Comparison of ENCODE assay signal across 1 cellular context in the genomic region with DNA sequence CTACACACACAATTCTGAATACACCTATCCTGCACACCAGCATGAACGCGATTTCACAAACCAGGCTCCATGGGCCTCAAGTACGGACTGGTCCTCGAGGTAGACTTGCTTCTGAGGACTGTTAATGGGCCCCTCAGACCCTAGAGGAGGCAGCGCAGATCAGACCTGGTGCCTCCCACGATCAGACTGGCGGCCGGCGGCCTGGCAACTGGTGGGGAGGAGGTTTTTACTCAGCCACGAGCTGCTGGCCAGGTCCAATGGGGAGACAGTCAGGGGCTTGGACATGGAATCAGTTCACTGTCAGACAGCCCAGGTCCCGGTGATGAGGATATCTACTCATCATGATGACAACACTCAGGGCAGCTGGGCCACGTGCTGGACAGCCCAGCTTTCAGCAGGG.
TF ChIP-seq lines count a peak whose summit lies in the region.

No MANE protein-coding gene starts in this region.

TF ChIP-seq in H1, 55 proteins besides CTCF, POLR2A, EP300 and RAD21:
- TF ChIP-seq ATF2 (IDR thresholded peaks at IDR 0.05; ENCODE audit: low read length) (no peak), CREB1 (IDR thresholded peaks at IDR 0.05) (no peak), TAF1 (IDR thresholded peaks at IDR 0.05; ENCODE audit: low read depth, low read length) (no peak), CEBPB (IDR thresholded peaks at IDR 0.05; ENCODE audit: low read depth, low read length) (no peak), BCL11A (IDR thresholded peaks at IDR 0.05; ENCODE audit: low read depth in 2 of 2, low read length in 2 of 2) (no peak), SAP30 (IDR thresholded peaks at IDR 0.05; ENCODE audit: insufficient read depth, insufficient replicate concordance, low read length) (no peak), RBBP5 (IDR thresholded peaks at IDR 0.05; ENCODE audit: borderline replicate concordance, low read depth, low read length) (no peak), CBX8 (IDR thresholded peaks at IDR 0.05; ENCODE audit: borderline replicate concordance, low read depth, low read length) (no peak), EZH2 (IDR thresholded peaks at IDR 0.05; ENCODE audit: low read depth, low read length, severe bottlenecking) (no peak), RXRA (IDR thresholded peaks at IDR 0.05; ENCODE audit: insufficient read depth, low read depth, low read length) (no peak)
TF ChIP-seq in H1: peak in this region for 0.
